Comparison of ENCODE assay signal across 9 cellular contexts in the genomic region with DNA sequence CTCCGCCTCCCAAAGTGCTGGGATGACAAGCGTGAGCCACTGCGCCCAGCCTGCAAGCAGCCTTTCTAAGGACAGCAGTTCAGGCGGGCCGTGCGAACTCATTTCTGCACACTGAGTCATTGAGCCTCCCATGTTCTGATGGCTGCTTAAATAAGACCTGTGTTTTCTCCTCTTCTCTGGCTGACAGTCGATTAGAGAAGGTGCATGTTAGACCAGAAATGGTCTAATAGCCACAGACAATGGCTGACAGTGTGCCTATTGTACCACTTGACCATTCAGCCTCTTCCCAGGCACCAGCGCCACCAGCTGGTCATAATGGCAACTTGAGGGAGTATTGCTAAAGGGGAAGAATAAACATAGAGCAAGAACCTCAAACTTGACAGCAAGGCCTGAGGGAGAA. TPM values are rescaled to one million over a fixed set of nuclear protein-coding genes. Genes with fewer than 3 reads are reported as not detected.
DNase-seq lines count a peak whose midpoint lies in the region; ATAC-seq and TF ChIP-seq lines count a peak whose summit lies in the region.
"Had no signal": no experiment of that assay in that cellular context is flagged by ENCODE, and none has a peak within 500 bp of the region (broad histone marks: within the 10 kb centered on the region; RNA-seq: fewer than 3 reads in every experiment).

No MANE protein-coding gene starts in this region.

- ATAC-seq in HG02798 (IDR thresholded peaks at IDR 0.05; ENCODE audit: poor library complexity, unreplicated experiment) (peak; percentile 53), lung (ENCODE audit: insufficient read depth, low FRiP score) (peak; percentile 58), GM21381 (IDR thresholded peaks at IDR 0.05; ENCODE audit: unreplicated experiment) (no peak)

- H3K9me3 Mint-ChIP-seq in chondrocyte (ENCODE audit: low read depth) = no peaks in the 10 kb centered on the region

- no peaks in the 10 kb centered on the region for H3K9me2 ChIP-seq in OCI-LY7 (ENCODE audit: insufficient read depth, low read length)

- TF ChIP-seq CTCF in OCI-LY7 (conservative IDR thresholded peaks at IDR 0.05; ENCODE audit: low read length) = peak; percentile 79
- peak; percentile 70 for TF ChIP-seq CTCF in chondrocyte (IDR thresholded peaks at IDR 0.05)
- TF ChIP-seq CTCF in lung (IDR thresholded peaks at IDR 0.05; ENCODE audit: control extremely low read depth, extremely low read depth) = peak; percentile 26

- H3K4me1 Mint-ChIP-seq in chondrocyte (ENCODE audit: low read depth) = peaks cover 14% of the 10 kb centered on the region

- H3K4me2 ChIP-seq in OCI-LY7 (ENCODE audit: low read length) = no peak overlapping the region
- H3K4me2 ChIP-seq: BLaER1 treated with 17β-estradiol and CSF1 and Interleukin-3, amounts not matched to agents 10 nM and 100 nM had no signal

- BruUV-seq in OCI-LY7 (replicated peaks; lab: Mats Ljungman, UMichigan) = no TSS peak

- intact Hi-C loops in OCI-LY7 (cut with micrococcal nuclease; ENCODE audit: unreplicated experiment) = no loop called here

- H3K4me3 Mint-ChIP-seq in chondrocyte (ENCODE audit: unreplicated experiment) = no peak overlapping the region

- no peak overlapping the region for H3K4me3 ChIP-seq in OCI-LY7 (ENCODE audit: low read depth, low read length, poor library complexity, severe bottlenecking)
- H3K4me3 ChIP-seq in lung = no peak overlapping the region
- no peak overlapping the region for H3K4me3 ChIP-seq in MG63
- H3K4me3 ChIP-seq: BLaER1 treated with 17β-estradiol and CSF1 and Interleukin-3, amounts not matched to agents 10 nM and 100 nM had no signal

- H3K4me1 ChIP-seq in OCI-LY7 (ENCODE audit: insufficient read depth, low read length, poor library complexity, severe bottlenecking) (no peaks in the 10 kb centered on the region), lung (ENCODE audit: control insufficient read depth in 2 of 2, insufficient read depth in 2 of 2, low read length in 2 of 2) (no peaks in the 10 kb centered on the region)

- H3K27ac Mint-ChIP-seq in chondrocyte (ENCODE audit: unreplicated experiment) = peak overlapping the region; percentile 27

- H3K36me3 ChIP-seq in OCI-LY7 (ENCODE audit: insufficient read depth, low read length) (no peaks in the 10 kb centered on the region), lung (ENCODE audit: control insufficient read depth in 2 of 2, insufficient read depth in 2 of 2, low read length in 2 of 2) (no peaks in the 10 kb centered on the region), MG63 (no peaks in the 10 kb centered on the region)
- H3K36me3 ChIP-seq: BLaER1 treated with 17β-estradiol and CSF1 and Interleukin-3, amounts not matched to agents 10 nM and 100 nM had no signal

- WGBS in lung, 2 donors = 81 to 83% methylated on average over 8 of the region's 8 CpGs

- POLR2A ChIA-PET in OCI-LY7 (lab: Charles Lee) = no interaction called here

- no peaks in the 10 kb centered on the region for H3K79me2 ChIP-seq in OCI-LY7 (ENCODE audit: insufficient read depth, low read depth, low read length)

- H3K36me3 Mint-ChIP-seq in chondrocyte (ENCODE audit: low read depth) = no peaks in the 10 kb centered on the region

- H3K27me3 Mint-ChIP-seq in chondrocyte (ENCODE audit: low read depth) = peaks cover 2% of the 10 kb centered on the region

- no peaks in the 10 kb centered on the region for H3K9me3 ChIP-seq in OCI-LY7 (ENCODE audit: low read length)
- H3K9me3 ChIP-seq in lung (ENCODE audit: control insufficient read depth in 2 of 2, insufficient read depth in 1 of 2, low read length in 1 of 2) = no peaks in the 10 kb centered on the region
- H3K9me3 ChIP-seq in MG63 = no peaks in the 10 kb centered on the region
- H3K9me3 ChIP-seq: BLaER1 treated with 17β-estradiol and CSF1 and Interleukin-3, amounts not matched to agents 10 nM and 100 nM had no signal

- H2AFZ ChIP-seq in OCI-LY7 (ENCODE audit: low read length) = no peak overlapping the region

- H4K20me1 ChIP-seq in OCI-LY7 (ENCODE audit: insufficient read depth, low read length) = no peaks in the 10 kb centered on the region
- H4K20me1 ChIP-seq: BLaER1 treated with 17β-estradiol and CSF1 and Interleukin-3, amounts not matched to agents 10 nM and 100 nM had no signal

- H3K27ac ChIP-seq in OCI-LY7 (ENCODE audit: low read depth, low read length, poor library complexity, severe bottlenecking) (no peak overlapping the region), lung (ENCODE audit: low read depth in 1 of 2, low read length in 1 of 2) (no peak overlapping the region)
- H3K27ac ChIP-seq: BLaER1 treated with 17β-estradiol and CSF1 and Interleukin-3, amounts not matched to agents 10 nM and 100 nM had no signal

- CTCF ChIA-PET in OCI-LY7 (lab: Charles Lee; ENCODE audit: unreplicated experiment) = interaction anchor here (0.7 kb wide), 2 partner anchors 12 to 282 kb away, joined by 3 read pairs; no protein-coding TSS in a partner anchor

- H3K27me3 ChIP-seq in lung (ENCODE audit: control insufficient read depth, insufficient read depth) = no peaks in the 10 kb centered on the region
- H3K27me3 ChIP-seq in MG63 = no peaks in the 10 kb centered on the region
- H3K27me3 ChIP-seq: BLaER1 treated with 17β-estradiol and CSF1 and Interleukin-3, amounts not matched to agents 10 nM and 100 nM had no signal

- peak; percentile 2 for DNase-seq in NCI-H1694 (lab: John Stamatoyannopoulos, UW)
- no peak for DNase-seq in NCI-H1694 treated with DMSO at 0.1 percent for 48 hours (lab: John Stamatoyannopoulos, UW)
- DNase-seq in OCI-LY7 (ENCODE audit: low spot score) = peak; percentile 45
- no peak for DNase-seq in chondrocyte (ENCODE audit: low spot score)
- peak; percentile 56 for DNase-seq in lung (ENCODE audit: low spot score)
- DNase-seq in MG63 = no peak

RNA-seq across cellular contexts. Expression of a gene that starts 6.2 kb away (rescaled TPM):
- total RNA-seq in OCI-LY7 (2014; rRNA removed; shearing (Covaris generic)) = not detected in 2 replicates
- total RNA-seq in OCI-LY7 (2022) = not detected in 2 replicates
- total RNA-seq in chondrocyte = not detected in 3 replicates
- not detected for total RNA-seq in lung
- polyA plus RNA-seq in lung = not detected
- total RNA-seq in MG63 (2014; rRNA removed; shearing (Covaris generic); ENCODE audit: low replicate concordance) = not detected in 2 replicates

RNA-seq across cellular contexts. Expression of a gene that starts 7.0 kb away (rescaled TPM):
- total RNA-seq in OCI-LY7 (2014; rRNA removed; shearing (Covaris generic)) = not detected in 2 replicates
- total RNA-seq in OCI-LY7 (2022) (not detected in 2 replicates), chondrocyte (not detected in 3 replicates), lung (not detected)
- polyA plus RNA-seq in lung = not detected
- not detected in 2 replicates for total RNA-seq in MG63 (2014; rRNA removed; shearing (Covaris generic); ENCODE audit: low replicate concordance)

RNA-seq across cellular contexts. Expression of a gene that starts 25.2 kb away (rescaled TPM):
- 9.3 and 12.5 TPM in 2 replicates for total RNA-seq in OCI-LY7 (2014; rRNA removed; shearing (Covaris generic))
- total RNA-seq in OCI-LY7 (2022) (11.4 and 12.1 TPM in 2 replicates), chondrocyte (7.5 to 10.6 TPM (median 8.1 TPM) in 3 replicates), lung (10 to 100 TPM in 1 of 2 donors, 1 to 10 TPM in 1; 8.6 to 45.7 TPM)
- polyA plus RNA-seq in lung = 1 to 10 TPM; 4.4 to 5.1 TPM
- total RNA-seq in MG63 (2014; rRNA removed; shearing (Covaris generic); ENCODE audit: low replicate concordance) = 0.82 and 2.6 TPM in 2 replicates

RNA-seq across cellular contexts. Expression of a gene that starts 44.4 kb away (rescaled TPM):
- total RNA-seq in OCI-LY7 (2014; rRNA removed; shearing (Covaris generic)) = not detected in 2 replicates
- total RNA-seq in OCI-LY7 (2022) = not detected in 2 replicates
- total RNA-seq in chondrocyte = not detected in 3 replicates
- total RNA-seq in lung = not detected
- polyA plus RNA-seq in lung = not detected
- not detected in 2 replicates for total RNA-seq in MG63 (2014; rRNA removed; shearing (Covaris generic); ENCODE audit: low replicate concordance)

Comparison
In these comparisons a context has a peak if more than half of its experiments do, and no peak if none do; other contexts are left out.
1. DNase-seq: peak in NCI-H1694 (single experiment), OCI-LY7 (single experiment) and lung (single experiment); none in NCI-H1694 treated with DMSO at 0.1 percent for 48 hours (single experiment), chondrocyte (single experiment) and MG63 (single experiment).
2. CTCF ChIP-seq: peak in every context shown above with its lines; median percentile 79 in OCI-LY7; 70 in chondrocyte; 26 in lung.